Comparison of ENCODE assay signal across 10 cellular contexts in genomic region chr2:240520143-240520973, GRCh38. TPM values are rescaled to one million over a fixed set of nuclear protein-coding genes. Genes with fewer than 3 reads are reported as not detected.
DNase-seq lines count a peak whose midpoint lies in the region; ATAC-seq, FAIRE-seq and TF ChIP-seq lines count a peak whose summit lies in the region.
"Had no signal": no experiment of that assay in that cellular context is flagged by ENCODE, and none has a peak within 500 bp of the region (broad histone marks: within the 10 kb centered on the region; RNA-seq: fewer than 3 reads in every experiment).

No MANE protein-coding gene starts in this region.

- H3K27me3 ChIP-seq in left ventricle myocardium inferior (ENCODE audit: low read depth) (peaks cover 26% of the 10 kb centered on the region), HepG2 (ENCODE audit: control insufficient read depth in 1 of 2, insufficient read depth in 2 of 2, low read length in 2 of 2) (no peaks in the 10 kb centered on the region)

- no peaks in the 10 kb centered on the region for H4K20me1 ChIP-seq in HepG2 (ENCODE audit: insufficient read depth, low read length)

- peak overlapping the region; percentile 63 to 72 for H3K27ac Mint-ChIP-seq in effector memory CD8-positive, alpha-beta T cell
- H3K27ac Mint-ChIP-seq: CD4-positive, CD25-positive, alpha-beta regulatory T cell had no signal

- POLR2A ChIA-PET in HepG2 (lab: Yijun Ruan, JAX), result no interaction called here

- no peak overlapping the region for H3K9ac ChIP-seq in HepG2 (ENCODE audit: insufficient read depth, low read depth, low read length)

- TF ChIP-seq EP300 in HepG2 (IDR thresholded peaks at IDR 0.05; ENCODE audit: low read depth in 2 of 2, low read length in 2 of 2), result no peak
- TF ChIP-seq EP300 in HepG2 (CRISPR knock-in tag; IDR thresholded peaks at IDR 0.05; ENCODE audit: borderline replicate concordance), result no peak

- peaks cover 4 to 12% of the 10 kb centered on the region in 2 donors for H3K4me1 Mint-ChIP-seq in effector memory CD8-positive, alpha-beta T cell (ENCODE audit: low read depth in 2 of 2)

- H3K36me3 ChIP-seq in left ventricle myocardium inferior (peaks cover 37% of the 10 kb centered on the region), HepG2 (replicated peaks in 1 of 2; ENCODE audit: control insufficient read depth in 1 of 2, insufficient read depth in 2 of 2, low read length in 2 of 2) (peaks cover 12 to 29% of the 10 kb centered on the region in 2 experiments)

- TF ChIP-seq RAD21 in HepG2 (CRISPR knock-in tag; IDR thresholded peaks at IDR 0.05), result no peak

- in situ Hi-C loops in HepG2 (cut with HindIII; ENCODE audit: extremely low pct_ligation_motif_present, low pct_unique_long_range_greater_than_20kb), result loop anchor here (10.0 kb wide), 1 partner anchor 184 kb away; no protein-coding TSS in a partner anchor

- H3K9me3 ChIP-seq in left ventricle myocardium inferior (replicated peaks) (peaks cover 5% of the 10 kb centered on the region), HepG2 (ENCODE audit: low read length) (peaks cover 7% of the 10 kb centered on the region)
- H3K9me3 ChIP-seq: psoas muscle had no signal

- TF ChIP-seq CTCF in left ventricle myocardium inferior (IDR thresholded peaks at IDR 0.05; ENCODE audit: borderline replicate concordance) (no peak), HepG2 (CRISPR knock-in tag; IDR thresholded peaks at IDR 0.05) (no peak)

- H3K4me1 ChIP-seq in left ventricle myocardium inferior, result peaks cover 14% of the 10 kb centered on the region
- H3K4me1 ChIP-seq in HepG2 (ENCODE audit: insufficient read depth, low read length), result no peaks in the 10 kb centered on the region
- H3K4me1 ChIP-seq: psoas muscle had no signal

- WGBS in HepG2 (ENCODE audit: low lambda C conversion rate), result 97% methylated on average over 49 of the region's 51 CpGs

- no peak overlapping the region for H2AFZ ChIP-seq in HepG2 (ENCODE audit: low read length)

- peak; percentile 66 for FAIRE-seq in HepG2 (lab: Jason Lieb, UNC)
- FAIRE-seq in urothelium cell line (lab: Jason Lieb, UNC), result peak; percentile 93

- TF ChIP-seq POLR2A in HepG2 (IDR thresholded peaks at IDR 0.05; ENCODE audit: insufficient read depth in 1 of 2, low read depth in 2 of 2, low read length in 2 of 2), result no peak

- no peaks in the 10 kb centered on the region for H3K9me3 Mint-ChIP-seq in effector memory CD8-positive, alpha-beta T cell

- no peaks in the 10 kb centered on the region for H3K27me3 Mint-ChIP-seq in effector memory CD8-positive, alpha-beta T cell
- H3K27me3 Mint-ChIP-seq: CD4-positive, CD25-positive, alpha-beta regulatory T cell had no signal

- CTCF ChIA-PET in HepG2 (lab: Yijun Ruan, JAX; ENCODE audit: low intra/inter-chr PET ratio, low total read pairs), result no interaction called here

- H3K4me3 ChIP-seq in left ventricle myocardium inferior, result no peak overlapping the region
- H3K4me3 ChIP-seq in HepG2 (replicated peaks in 1 of 3; ENCODE audit: insufficient read depth in 1 of 3, low read depth in 2 of 3, low read length in 3 of 3), result no peak overlapping the region
- H3K4me3 ChIP-seq: psoas muscle had no signal

- no peaks in the 10 kb centered on the region for H3K79me2 ChIP-seq in HepG2 (ENCODE audit: insufficient read depth, low read length)

- no peak overlapping the region for H3K4me2 ChIP-seq in HepG2 (ENCODE audit: low read depth, low read length)

- intact Hi-C loops in left ventricle myocardium superior (cut with micrococcal nuclease) (no loop called here), left ventricle myocardium inferior (cut with micrococcal nuclease) (no loop called here), HepG2 (cut with micrococcal nuclease; ENCODE audit: unreplicated experiment) (no loop called here)

- H3K36me3 Mint-ChIP-seq in effector memory CD8-positive, alpha-beta T cell (ENCODE audit: insufficient read depth), result peaks cover 6% of the 10 kb centered on the region

- peak; percentile 28 for DNase-seq in left ventricle myocardium superior
- no peak for DNase-seq in left ventricle myocardium inferior
- no peak for DNase-seq in effector memory CD8-positive, alpha-beta T cell
- DNase-seq in HepG2 (ENCODE audit: low spot score), result no peak
- DNase-seq in urothelium cell line (ENCODE audit: low spot score), result no peak
- DNase-seq in germinal center (ENCODE audit: low spot score), result no peak
- DNase-seq in Kasumi-1 (lab: John Stamatoyannopoulos, UW), result no peak
- DNase-seq: CD4-positive, CD25-positive, alpha-beta regulatory T cell; psoas muscle had no signal

- H3K27ac ChIP-seq in left ventricle myocardium inferior (replicated peaks), result no peak overlapping the region
- no peak overlapping the region for H3K27ac ChIP-seq in HepG2 (ENCODE audit: extremely low read length, insufficient read depth, low read length)
- H3K27ac ChIP-seq: psoas muscle had no signal

- H3K4me3 Mint-ChIP-seq in effector memory CD8-positive, alpha-beta T cell, result no peak overlapping the region
- H3K4me3 Mint-ChIP-seq: CD4-positive, CD25-positive, alpha-beta regulatory T cell had no signal

- ATAC-seq in left ventricle myocardium superior, result peak; percentile 23
- ATAC-seq in effector memory CD8-positive, alpha-beta T cell (replicated peaks), result no peak
- peak; percentile 22 for ATAC-seq in HepG2
- no peak for ATAC-seq in HG03108 (IDR thresholded peaks at IDR 0.05; ENCODE audit: unreplicated experiment)

- BruUV-seq in HepG2 (replicated peaks; lab: Mats Ljungman, UMichigan), result no TSS peak

RNA-seq across cellular contexts. Expression of gene ANKMY1, which starts 37.4 kb away (rescaled TPM):
- total RNA-seq in left ventricle myocardium superior, result 5.1 TPM
- 4.0 TPM for total RNA-seq in left ventricle myocardium inferior
- total RNA-seq in HepG2 (2016; rRNA removed; fragmentation: Illumina TruSeq; extraction: Trizol), result 7.3 and 11.7 TPM in 2 replicates
- 9.7 and 12.6 TPM in 2 replicates for total RNA-seq in HepG2 (2016; cell fraction: cytosol; rRNA removed; fragmentation: Illumina TruSeq; extraction: Trizol; ENCODE audit: low read depth)
- total RNA-seq in HepG2 (2016; cell fraction: insoluble cytoplasmic fraction; rRNA removed; fragmentation: Illumina TruSeq; extraction: Trizol), result 8.8 and 12.4 TPM in 2 replicates
- total RNA-seq in HepG2 (2016; cell fraction: membrane; rRNA removed; fragmentation: Illumina TruSeq; extraction: Trizol), result 10.6 and 11.9 TPM in 2 replicates
- total RNA-seq in HepG2 (2016; cell fraction: nucleus; rRNA removed; fragmentation: Illumina TruSeq; extraction: Trizol), result 23.2 and 30.1 TPM in 2 replicates
- 18.8 and 20.5 TPM in 2 replicates for polyA plus RNA-seq in HepG2 (2011; rRNA removed)
- polyA plus RNA-seq in HepG2 (2011; cell fraction: cytosol; rRNA removed), result 11.7 and 12.1 TPM in 2 replicates
- 55.1 and 66.4 TPM in 2 replicates for polyA plus RNA-seq in HepG2 (2011; cell fraction: nucleus; rRNA removed)
- 8.0 and 8.9 TPM in 2 replicates for polyA plus RNA-seq in HepG2 (2012)
- polyA plus RNA-seq in HepG2 (2016; cell fraction: cytosol; fragmentation: Illumina TruSeq; extraction: Trizol; ENCODE audit: low read depth), result 2.6 and 3.4 TPM in 2 replicates
- polyA plus RNA-seq in HepG2 (2016; cell fraction: insoluble cytoplasmic fraction; fragmentation: Illumina TruSeq; extraction: Trizol; ENCODE audit: low read depth), result 7.8 and 8.8 TPM in 2 replicates
- polyA plus RNA-seq in HepG2 (2016; cell fraction: membrane; fragmentation: Illumina TruSeq; extraction: Trizol; ENCODE audit: low read depth), result 4.9 and 6.3 TPM in 2 replicates
- polyA plus RNA-seq in HepG2 (2016; cell fraction: nucleus; fragmentation: Illumina TruSeq; extraction: Trizol; ENCODE audit: insufficient read depth, low read depth), result 30.4 and 35.4 TPM in 2 replicates
- polyA minus RNA-seq in HepG2 (2011; rRNA and poly(A)+ RNA removed; ENCODE audit: low replicate concordance), result 41.3 and 43.1 TPM in 2 replicates
- 6.0 and 6.9 TPM in 2 replicates for polyA minus RNA-seq in HepG2 (2011; cell fraction: cytosol; rRNA and poly(A)+ RNA removed)
- polyA minus RNA-seq in HepG2 (2011; cell fraction: nucleus; rRNA and poly(A)+ RNA removed), result 52.8 and 56.1 TPM in 2 replicates

RNA-seq across cellular contexts. Expression of gene DUSP28, which starts 39.8 kb away (rescaled TPM):
- total RNA-seq in left ventricle myocardium superior, result 13.2 TPM
- 19.3 TPM for total RNA-seq in left ventricle myocardium inferior
- total RNA-seq in HepG2 (2016; rRNA removed; fragmentation: Illumina TruSeq; extraction: Trizol), result 2.5 and 5.2 TPM in 2 replicates
- 4.5 and 4.9 TPM in 2 replicates for total RNA-seq in HepG2 (2016; cell fraction: cytosol; rRNA removed; fragmentation: Illumina TruSeq; extraction: Trizol; ENCODE audit: low read depth)
- 2.9 and 5.6 TPM in 2 replicates for total RNA-seq in HepG2 (2016; cell fraction: insoluble cytoplasmic fraction; rRNA removed; fragmentation: Illumina TruSeq; extraction: Trizol)
- 6.2 and 6.3 TPM in 2 replicates for total RNA-seq in HepG2 (2016; cell fraction: membrane; rRNA removed; fragmentation: Illumina TruSeq; extraction: Trizol)
- total RNA-seq in HepG2 (2016; cell fraction: nucleus; rRNA removed; fragmentation: Illumina TruSeq; extraction: Trizol), result 7.1 TPM in 2 replicates
- 6.7 and 8.6 TPM in 2 replicates for polyA plus RNA-seq in HepG2 (2011; rRNA removed)
- polyA plus RNA-seq in HepG2 (2011; cell fraction: cytosol; rRNA removed), result 3.4 and 4.1 TPM in 2 replicates
- polyA plus RNA-seq in HepG2 (2011; cell fraction: nucleus; rRNA removed), result 6.6 and 6.7 TPM in 2 replicates
- 5.4 and 6.8 TPM in 2 replicates for polyA plus RNA-seq in HepG2 (2012)
- polyA plus RNA-seq in HepG2 (2016; cell fraction: cytosol; fragmentation: Illumina TruSeq; extraction: Trizol; ENCODE audit: low read depth), result 4.9 and 6.2 TPM in 2 replicates
- polyA plus RNA-seq in HepG2 (2016; cell fraction: insoluble cytoplasmic fraction; fragmentation: Illumina TruSeq; extraction: Trizol; ENCODE audit: low read depth), result 3.9 and 4.1 TPM in 2 replicates
- polyA plus RNA-seq in HepG2 (2016; cell fraction: membrane; fragmentation: Illumina TruSeq; extraction: Trizol; ENCODE audit: low read depth), result 5.5 and 7.1 TPM in 2 replicates
- 11.1 and 15.5 TPM in 2 replicates for polyA plus RNA-seq in HepG2 (2016; cell fraction: nucleus; fragmentation: Illumina TruSeq; extraction: Trizol; ENCODE audit: insufficient read depth, low read depth)
- 2.8 and 4.2 TPM in 2 replicates for polyA minus RNA-seq in HepG2 (2011; rRNA and poly(A)+ RNA removed; ENCODE audit: low replicate concordance)
- 1.7 and 2.2 TPM in 2 replicates for polyA minus RNA-seq in HepG2 (2011; cell fraction: cytosol; rRNA and poly(A)+ RNA removed)
- polyA minus RNA-seq in HepG2 (2011; cell fraction: nucleus; rRNA and poly(A)+ RNA removed), result 11.5 and 12.3 TPM in 2 replicates

RNA-seq across cellular contexts. Expression of gene RNPEPL1, which starts 47.9 kb away (rescaled TPM):
- total RNA-seq in left ventricle myocardium superior (105 TPM), left ventricle myocardium inferior (80.1 TPM), HepG2 (2016; rRNA removed; fragmentation: Illumina TruSeq; extraction: Trizol) (13.0 and 27.6 TPM in 2 replicates)
- total RNA-seq in HepG2 (2016; cell fraction: cytosol; rRNA removed; fragmentation: Illumina TruSeq; extraction: Trizol; ENCODE audit: low read depth), result 21.9 and 24.8 TPM in 2 replicates
- total RNA-seq in HepG2 (2016; cell fraction: insoluble cytoplasmic fraction; rRNA removed; fragmentation: Illumina TruSeq; extraction: Trizol), result 12.9 and 23.2 TPM in 2 replicates
- 50.1 and 53.8 TPM in 2 replicates for total RNA-seq in HepG2 (2016; cell fraction: membrane; rRNA removed; fragmentation: Illumina TruSeq; extraction: Trizol)
- 17.5 and 21.9 TPM in 2 replicates for total RNA-seq in HepG2 (2016; cell fraction: nucleus; rRNA removed; fragmentation: Illumina TruSeq; extraction: Trizol)
- polyA plus RNA-seq in HepG2 (2011; rRNA removed), result 18.0 and 28.8 TPM in 2 replicates
- 20.3 and 26.3 TPM in 2 replicates for polyA plus RNA-seq in HepG2 (2011; cell fraction: cytosol; rRNA removed)
- 94.3 and 114 TPM in 2 replicates for polyA plus RNA-seq in HepG2 (2011; cell fraction: nucleus; rRNA removed)
- 37.2 and 56.3 TPM in 2 replicates for polyA plus RNA-seq in HepG2 (2012)
- polyA plus RNA-seq in HepG2 (2016; cell fraction: cytosol; fragmentation: Illumina TruSeq; extraction: Trizol; ENCODE audit: low read depth), result 43.4 and 46.1 TPM in 2 replicates
- 40.1 and 49.6 TPM in 2 replicates for polyA plus RNA-seq in HepG2 (2016; cell fraction: insoluble cytoplasmic fraction; fragmentation: Illumina TruSeq; extraction: Trizol; ENCODE audit: low read depth)
- 85.0 and 102 TPM in 2 replicates for polyA plus RNA-seq in HepG2 (2016; cell fraction: membrane; fragmentation: Illumina TruSeq; extraction: Trizol; ENCODE audit: low read depth)
- 57.9 and 59.3 TPM in 2 replicates for polyA plus RNA-seq in HepG2 (2016; cell fraction: nucleus; fragmentation: Illumina TruSeq; extraction: Trizol; ENCODE audit: insufficient read depth, low read depth)
- 15.3 and 64.5 TPM in 2 replicates for polyA minus RNA-seq in HepG2 (2011; rRNA and poly(A)+ RNA removed; ENCODE audit: low replicate concordance)
- 55.0 and 57.6 TPM in 2 replicates for polyA minus RNA-seq in HepG2 (2011; cell fraction: cytosol; rRNA and poly(A)+ RNA removed)
- polyA minus RNA-seq in HepG2 (2011; cell fraction: nucleus; rRNA and poly(A)+ RNA removed), result 18.6 and 21.0 TPM in 2 replicates

Comparison
In these comparisons a context has a peak if more than half of its experiments do, and no peak if none do; other contexts are left out.
1. ATAC-seq: peak in left ventricle myocardium superior (single experiment) and HepG2 (single experiment); none in effector memory CD8-positive, alpha-beta T cell (single experiment) and HG03108 (single experiment).